ENCODE assay signal across 24 cellular contexts in genomic region chr20:7147220-7147601, GRCh38.
DNase-seq lines count a peak whose midpoint lies in the region; ATAC-seq and TF ChIP-seq lines count a peak whose summit lies in the region.
"Had no signal": no experiment of that assay in that cellular context is flagged by ENCODE, and none has a peak within 500 bp of the region (broad histone marks: within the 10 kb centered on the region; RNA-seq: fewer than 3 reads in every experiment).

No MANE protein-coding gene starts in this region.

- TF ChIP-seq CTCF in epithelial cell of esophagus (IDR thresholded peaks at IDR 0.05; ENCODE audit: insufficient read depth, low read depth, low read length, missing control alignments) (no peak), liver (IDR thresholded peaks at IDR 0.05; ENCODE audit: low read depth, low read length, missing input control) (no peak)

- no peak for ATAC-seq in GM21786 (IDR thresholded peaks at IDR 0.05; ENCODE audit: unreplicated experiment)
- ATAC-seq: activated naive CD4-positive, alpha-beta T cell treated with anti-CD3 and anti-CD28 coated beads, Interleukin-2, amount 50 U/mL, for 72 hours; mucosa of descending colon had no signal

- H3K27me3 ChIP-seq in liver (ENCODE audit: control insufficient read depth in 4 of 4, insufficient read depth in 4 of 4, low read length in 3 of 4): no peaks in the 10 kb centered on the region
- H3K27me3 ChIP-seq: BLaER1, vagina had no signal

- 16% methylated on average over 4 of the region's 4 CpGs for WGBS in liver

- TF ChIP-seq RAD21 in liver (IDR thresholded peaks at IDR 0.05): peak in 1 of 2 donors; percentile 35

- no peak overlapping the region for H3K9ac ChIP-seq in liver (ENCODE audit: low read depth in 1 of 2, low read length in 2 of 2)
- H3K9ac ChIP-seq: BLaER1, GM23248 had no signal

- H3K36me3 ChIP-seq in liver (ENCODE audit: control insufficient read depth in 4 of 4, insufficient read depth in 3 of 4, low read depth in 1 of 4, low read length in 3 of 4): no peaks in the 10 kb centered on the region
- H3K36me3 ChIP-seq: BLaER1, vagina had no signal

- H3K9me3 ChIP-seq in liver (ENCODE audit: control insufficient read depth in 4 of 4, low read length in 3 of 4): no peaks in the 10 kb centered on the region
- H3K9me3 ChIP-seq: BLaER1, mucosa of descending colon, vagina had no signal

- H3K27ac ChIP-seq in liver (ENCODE audit: low read depth in 1 of 2, low read length in 2 of 2): peak overlapping the region; percentile 70 to 75
- H3K27ac ChIP-seq: BLaER1, GM23248, vagina had no signal

- DNase-seq in ELF-1 (ENCODE audit: low read depth, low spot score) (peak; percentile 14), NCI-H146 treated with DMSO at 0.1 percent for 48 hours (lab: John Stamatoyannopoulos, UW; ENCODE audit: unreplicated experiment) (peak; percentile 82), epithelial cell of esophagus (ENCODE audit: low read depth) (peak; percentile 27), NCI-H2029 (lab: John Stamatoyannopoulos, UW) (no peak), GM03348 (ENCODE audit: low spot score) (no peak)
- DNase-seq in activated naive CD4-positive, alpha-beta T cell (lab: John Stamatoyannopoulos, UW): no peak
- DNase-seq: activated CD4-positive, alpha-beta T cell treated with anti-CD3 and anti-CD28 coated beads, Interleukin-2, amount 50 U/mL, for 1 hour; aorta; caudate nucleus; EL; GM23248; head of caudate nucleus; Kasumi-1; mucosa of descending colon; NCI-H187 treated with DMSO at 0.1 percent for 48 hours; NCI-H2227 treated with DMSO at 0.1 percent for 48 hours; NCI-H774; SHP77; stimulated activated CD4-positive, alpha-beta T cell treated with anti-CD3 and anti-CD28 coated beads, Interleukin-15, amount 100 ng/mL, for 24 hours had no signal

- H3K4me1 ChIP-seq in liver (ENCODE audit: control insufficient read depth in 4 of 4, insufficient read depth in 4 of 4, low read length in 3 of 4): peaks cover 2 to 23% (median 19%) of the 10 kb centered on the region in 4 donors
- H3K4me1 ChIP-seq: BLaER1, vagina had no signal

- H3K4me3 ChIP-seq in epithelial cell of esophagus (ENCODE audit: low read length) (no peak overlapping the region), liver (ENCODE audit: low read depth in 1 of 3, low read length in 3 of 3) (peak overlapping the region in 1 of 3 donors; percentile 13)
- H3K4me3 ChIP-seq: BLaER1, GM23248, mucosa of descending colon, vagina had no signal

TF ChIP-seq in liver, 16 proteins besides CTCF, POLR2A, EP300 and RAD21:
- TF ChIP-seq GABPA (IDR thresholded peaks at IDR 0.05 in 1 of 2, conservative IDR thresholded peaks at IDR 0.05 in 1 of 2): peak in 1 of 2 donors; percentile 13
- peak; percentile 60 for TF ChIP-seq YY1 (IDR thresholded peaks at IDR 0.05)
- TF ChIP-seq FOXA2 (IDR thresholded peaks at IDR 0.05): peak; percentile 83
- TF ChIP-seq JUND (IDR thresholded peaks at IDR 0.05): peak; percentile 71 to 74
- peak; percentile 57 for TF ChIP-seq HNF4G (IDR thresholded peaks at IDR 0.05)
- TF ChIP-seq ZBTB33 (IDR thresholded peaks at IDR 0.05): peak; percentile 41
- TF ChIP-seq SP1 (IDR thresholded peaks at IDR 0.05): peak; percentile 90
- TF ChIP-seq EGR1 (IDR thresholded peaks at IDR 0.05; ENCODE audit: low read depth in 2 of 2): peak in 1 of 2 donors; percentile 30
- TF ChIP-seq TAF1 (conservative IDR thresholded peaks at IDR 0.05): no peak
- peak; percentile 85 to 86 for TF ChIP-seq HNF4A (conservative IDR thresholded peaks at IDR 0.05)
- TF ChIP-seq RXRA (IDR thresholded peaks at IDR 0.05): peak; percentile 93 to 96
- TF ChIP-seq, protein P1, sequence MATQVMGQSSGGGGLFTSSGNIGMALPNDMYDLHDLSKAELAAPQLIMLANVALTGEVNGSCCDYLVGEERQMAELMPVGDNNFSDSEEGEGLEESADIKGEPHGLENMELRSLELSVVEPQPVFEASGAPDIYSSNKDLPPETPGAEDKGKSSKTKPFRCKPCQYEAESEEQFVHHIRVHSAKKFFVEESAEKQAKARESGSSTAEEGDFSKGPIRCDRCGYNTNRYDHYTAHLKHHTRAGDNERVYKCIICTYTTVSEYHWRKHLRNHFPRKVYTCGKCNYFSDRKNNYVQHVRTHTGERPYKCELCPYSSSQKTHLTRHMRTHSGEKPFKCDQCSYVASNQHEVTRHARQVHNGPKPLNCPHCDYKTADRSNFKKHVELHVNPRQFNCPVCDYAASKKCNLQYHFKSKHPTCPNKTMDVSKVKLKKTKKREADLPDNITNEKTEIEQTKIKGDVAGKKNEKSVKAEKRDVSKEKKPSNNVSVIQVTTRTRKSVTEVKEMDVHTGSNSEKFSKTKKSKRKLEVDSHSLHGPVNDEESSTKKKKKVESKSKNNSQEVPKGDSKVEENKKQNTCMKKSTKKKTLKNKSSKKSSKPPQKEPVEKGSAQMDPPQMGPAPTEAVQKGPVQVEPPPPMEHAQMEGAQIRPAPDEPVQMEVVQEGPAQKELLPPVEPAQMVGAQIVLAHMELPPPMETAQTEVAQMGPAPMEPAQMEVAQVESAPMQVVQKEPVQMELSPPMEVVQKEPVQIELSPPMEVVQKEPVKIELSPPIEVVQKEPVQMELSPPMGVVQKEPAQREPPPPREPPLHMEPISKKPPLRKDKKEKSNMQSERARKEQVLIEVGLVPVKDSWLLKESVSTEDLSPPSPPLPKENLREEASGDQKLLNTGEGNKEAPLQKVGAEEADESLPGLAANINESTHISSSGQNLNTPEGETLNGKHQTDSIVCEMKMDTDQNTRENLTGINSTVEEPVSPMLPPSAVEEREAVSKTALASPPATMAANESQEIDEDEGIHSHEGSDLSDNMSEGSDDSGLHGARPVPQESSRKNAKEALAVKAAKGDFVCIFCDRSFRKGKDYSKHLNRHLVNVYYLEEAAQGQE (IDR thresholded peaks at IDR 0.05): peak; percentile 49
- TF ChIP-seq, protein P2, sequence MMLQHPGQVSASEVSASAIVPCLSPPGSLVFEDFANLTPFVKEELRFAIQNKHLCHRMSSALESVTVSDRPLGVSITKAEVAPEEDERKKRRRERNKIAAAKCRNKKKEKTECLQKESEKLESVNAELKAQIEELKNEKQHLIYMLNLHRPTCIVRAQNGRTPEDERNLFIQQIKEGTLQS (IDR thresholded peaks at IDR 0.05): peak; percentile 68
- TF ChIP-seq NR2F2 (IDR thresholded peaks at IDR 0.05): peak; percentile 99
- TF ChIP-seq, protein P3, sequence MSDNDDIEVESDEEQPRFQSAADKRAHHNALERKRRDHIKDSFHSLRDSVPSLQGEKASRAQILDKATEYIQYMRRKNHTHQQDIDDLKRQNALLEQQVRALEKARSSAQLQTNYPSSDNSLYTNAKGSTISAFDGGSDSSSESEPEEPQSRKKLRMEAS (IDR thresholded peaks at IDR 0.05): peak; percentile 65
- peak; percentile 72 for TF ChIP-seq FOXA1 (IDR thresholded peaks at IDR 0.05)

Comparison
In these comparisons a context has a peak if more than half of its experiments do, and no peak if none do; other contexts are left out.
1. DNase-seq: peak in ELF-1 (single experiment), NCI-H146 treated with DMSO at 0.1 percent for 48 hours (single experiment) and epithelial cell of esophagus (single experiment); none in activated naive CD4-positive, alpha-beta T cell (0 of 4), NCI-H2029 (single experiment) and GM03348 (single experiment).